8 cellular contexts compared by ENCODE assay signal in the genomic region with DNA sequence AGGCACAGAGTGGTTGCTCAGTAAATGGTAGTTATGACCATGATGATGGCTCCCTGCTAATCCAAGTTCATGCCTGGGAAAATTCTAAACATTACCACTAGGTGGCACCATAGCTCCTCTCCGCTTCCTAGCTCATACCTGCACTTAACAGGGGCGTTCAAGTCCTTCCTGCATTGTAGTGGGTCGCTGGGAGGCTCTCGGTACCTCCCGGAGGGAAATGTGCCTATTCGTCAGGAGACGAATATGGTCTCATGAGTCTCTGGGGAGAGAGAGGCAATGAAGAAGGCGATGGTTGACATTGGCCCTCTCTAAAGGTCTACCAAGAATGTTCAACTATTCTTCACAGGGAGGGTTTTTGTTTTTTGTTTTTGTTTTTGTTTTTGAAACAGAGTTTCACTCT. TPM values are rescaled to one million over a fixed set of nuclear protein-coding genes. Genes with fewer than 3 reads are reported as not detected.
A peak's percentile ranks its signal among the peaks of the same experiment; 100 is the strongest.
DNase-seq lines count a peak whose midpoint lies in the region; ATAC-seq and TF ChIP-seq lines count a peak whose summit lies in the region.

No MANE protein-coding gene starts in this region.

- intact Hi-C loops in right lobe of liver (cut with DNase I), result loop anchor here (5.0 to 10.0 kb wide), 3 partner anchors 145 to 345 kb away; no protein-coding TSS in a partner anchor

- H3K4me3 ChIP-seq in coronary artery (no peak overlapping the region), right lobe of liver (no peak overlapping the region)

- TF ChIP-seq CTCF in coronary artery (IDR thresholded peaks at IDR 0.05), result peak; percentile 92
- TF ChIP-seq CTCF in right lobe of liver (IDR thresholded peaks at IDR 0.05), result peak; percentile 90 to 95 (median 92)

- 4% methylated on average over 3 of the region's 8 CpGs for WGBS in right lobe of liver (ENCODE audit: insufficient coverage, low coverage, low lambda C conversion rate, missing lambda C conversion rate)

- no peaks in the 10 kb centered on the region for H3K27me3 ChIP-seq in right lobe of liver

- H3K27ac ChIP-seq in coronary artery (no peak overlapping the region), right lobe of liver (no peak overlapping the region)

- TF ChIP-seq POLR2A in right lobe of liver (IDR thresholded peaks at IDR 0.05), result no peak

- no peaks in the 10 kb centered on the region for H3K4me1 ChIP-seq in right lobe of liver

- no peaks in the 10 kb centered on the region for H3K36me3 ChIP-seq in right lobe of liver

- no peaks in the 10 kb centered on the region for H3K9me3 ChIP-seq in right lobe of liver

- peak; percentile 58 for DNase-seq in SIG-M5 treated with dmso at 0.1 percent for 504 hours (lab: John Stamatoyannopoulos, UW; ENCODE audit: unreplicated experiment)
- no peak for DNase-seq in SIG-M5 (lab: John Stamatoyannopoulos, UW)
- peak; percentile 17 for DNase-seq in NCI-H446 treated with DMSO at 0.1 percent for 48 hours (lab: John Stamatoyannopoulos, UW)
- peak in 3 of 4 experiments; percentile 9 to 23 (median 18) for DNase-seq in activated CD4-positive, CD25-positive, alpha-beta regulatory T cell (lab: John Stamatoyannopoulos, UW)
- DNase-seq in coronary artery (ENCODE audit: low spot score), result peak; percentile 71
- peak in 1 of 3 donors; percentile 57 for DNase-seq in right lobe of liver
- DNase-seq in stimulated activated CD8-positive, alpha-beta memory T cell treated with anti-CD3 and anti-CD28 coated beads, Interleukin-4, amount 100 ng/mL, for 1 hour (ENCODE audit: low read depth in 2 of 2, low spot score in 1 of 2), result peak; percentile 6 to 17

- ATAC-seq in HG03159 (IDR thresholded peaks at IDR 0.05; ENCODE audit: unreplicated experiment) (peak; percentile 70), right lobe of liver (peak; percentile 87 to 97 (median 94))

RNA-seq across cellular contexts. Expression of gene MESP1, which starts 10.9 kb away (rescaled TPM):
- total RNA-seq in right lobe of liver, result 1 to 10 TPM in 5 of 6 experiments, under 1 TPM in 1; 0.86 to 3.0 (median 2.1) TPM

RNA-seq across cellular contexts. Expression of gene MESP2, which starts 36.0 kb away (rescaled TPM):
- total RNA-seq in right lobe of liver, result under 1 TPM in 1 of 6 experiments, not detected in 5; 0.12 TPM

RNA-seq across cellular contexts. Expression of gene WDR93, which starts 49.5 kb away (rescaled TPM):
- not detected for total RNA-seq in right lobe of liver

RNA-seq across cellular contexts. Expression of gene PEX11A, which starts 49.6 kb away (rescaled TPM):
- total RNA-seq in right lobe of liver, result 10 to 100 TPM in 5 of 6 experiments, 1 to 10 TPM in 1; 6.9 to 30.9 (median 22.6) TPM
